ENCODE assay signal across 19 cellular contexts in genomic region chr7:111755388-111755787, GRCh38.
DNase-seq lines count a peak whose midpoint lies in the region; ATAC-seq and TF ChIP-seq lines count a peak whose summit lies in the region.
"Had no signal": no experiment of that assay in that cellular context is flagged by ENCODE, and none has a peak within 500 bp of the region (broad histone marks: within the 10 kb centered on the region; RNA-seq: fewer than 3 reads in every experiment).

No MANE protein-coding gene starts in this region.

- intact Hi-C loops in dorsolateral prefrontal cortex (cut with DNase I) (loop anchor here in 1 of 2 donors (10.0 kb wide), 1 partner anchor 449 kb away; the partner anchor contains the start of genes DOCK4 and ZNF277), thyroid gland (cut with DNase I) (no loop called here), right lobe of liver (cut with DNase I) (no loop called here)

- no peak for TF ChIP-seq POLR2A in thyroid gland (IDR thresholded peaks at IDR 0.05)
- no peak for TF ChIP-seq POLR2A in right lobe of liver (IDR thresholded peaks at IDR 0.05)

- H3K9me3 ChIP-seq in thyroid gland (no peaks in the 10 kb centered on the region), right lobe of liver (no peaks in the 10 kb centered on the region)

- no peak overlapping the region for H3K4me3 ChIP-seq in dorsolateral prefrontal cortex
- H3K4me3 ChIP-seq in thyroid gland (replicated peaks in 1 of 3), result no peak overlapping the region
- H3K4me3 ChIP-seq in right lobe of liver, result no peak overlapping the region
- H3K4me3 ChIP-seq: GM23248 had no signal

- H3K36me3 ChIP-seq in thyroid gland (no peaks in the 10 kb centered on the region), right lobe of liver (peaks cover 0 to 23% (median 11%) of the 10 kb centered on the region in 4 donors)

- TF ChIP-seq CTCF in dorsolateral prefrontal cortex (IDR thresholded peaks at IDR 0.05 in 54 of 56, conservative IDR thresholded peaks at IDR 0.05 in 2 of 56; ENCODE audit: low read depth in 1 of 56, partially characterized antibody in 56 of 56) (no peak), thyroid gland (IDR thresholded peaks at IDR 0.05) (no peak), right lobe of liver (IDR thresholded peaks at IDR 0.05) (no peak)

- H3K4me1 ChIP-seq in thyroid gland (peaks cover 0 to 8% of the 10 kb centered on the region in 2 donors), right lobe of liver (peaks cover 0 to 10% (median under 1%) of the 10 kb centered on the region in 4 donors)

- ATAC-seq in GM21723 (IDR thresholded peaks at IDR 0.05; ENCODE audit: unreplicated experiment) (no peak), right lobe of liver (no peak), SK-N-SH treated with all-trans-retinoic acid at 6 μM for 48 hours (no peak)

- H3K27me3 ChIP-seq in dorsolateral prefrontal cortex (no peaks in the 10 kb centered on the region), thyroid gland (no peaks in the 10 kb centered on the region), right lobe of liver (no peaks in the 10 kb centered on the region)

- DNase-seq in DMS79 treated with DMSO at 0.1 percent for 48 hours (lab: John Stamatoyannopoulos, UW) (peak; percentile 83), dorsolateral prefrontal cortex (no peak), midbrain (lab: John Stamatoyannopoulos, UW) (peak; percentile 39), thyroid gland (peak; percentile 47 to 57), HUDEP-2 (lab: John Stamatoyannopoulos, UW; ENCODE audit: unreplicated experiment in 76 of 76) (no peak), right lobe of liver (no peak)
- DNase-seq: 8988T, ACHN, Calu3, GM23248, H7, KBM-7, NCI-H1694, NCI-H2029 treated with DMSO at 0.1 percent for 48 hours, NCI-H526 treated with DMSO at 0.1 percent for 48 hours, Right ventricle myocardium superior, RPMI8226 had no signal

- H3K27ac ChIP-seq in dorsolateral prefrontal cortex (peak overlapping the region in 58 of 59 donors; percentile 76 to 97 (median 90)), thyroid gland (no peak overlapping the region), right lobe of liver (no peak overlapping the region)
- H3K27ac ChIP-seq: GM23248 had no signal

- WGBS in thyroid gland, 2 donors, result 29 to 48% methylated on average over 6 of the region's 6 CpGs
- 89% methylated on average over 5 of the region's 6 CpGs for WGBS in right lobe of liver (ENCODE audit: insufficient coverage, low coverage, low lambda C conversion rate, missing lambda C conversion rate)

TF ChIP-seq in SK-N-SH treated with all-trans-retinoic acid at 6 μM for 48 hours, 23 proteins besides CTCF, POLR2A, EP300 and RAD21:
- TF ChIP-seq ZFP3 (CRISPR knock-in tag; IDR thresholded peaks at IDR 0.05) (no peak), POU6F1 (CRISPR knock-in tag; IDR thresholded peaks at IDR 0.05; ENCODE audit: borderline replicate concordance, low read depth) (no peak), ZNF70 (CRISPR knock-in tag; IDR thresholded peaks at IDR 0.05) (no peak), TOX (CRISPR knock-in tag; IDR thresholded peaks at IDR 0.05; ENCODE audit: borderline replicate concordance) (no peak), ZC3H10 (CRISPR knock-in tag; IDR thresholded peaks at IDR 0.05) (no peak), ISL1 (CRISPR knock-in tag; IDR thresholded peaks at IDR 0.05) (no peak), ESRRG (CRISPR knock-in tag; IDR thresholded peaks at IDR 0.05) (no peak)

Comparison
In these comparisons a context has a peak if more than half of its experiments do, and no peak if none do; other contexts are left out.
1. DNase-seq: peak in DMS79 treated with DMSO at 0.1 percent for 48 hours (single experiment), midbrain (single experiment) and thyroid gland (2 of 2); none in dorsolateral prefrontal cortex (0 of 10), HUDEP-2 (0 of 76) and right lobe of liver (0 of 3).
2. H3K27ac ChIP-seq: peak in dorsolateral prefrontal cortex (58 of 59); none in thyroid gland (0 of 3) and right lobe of liver (0 of 3).